ENCODE assay signal across 23 cellular contexts in the genomic region with DNA sequence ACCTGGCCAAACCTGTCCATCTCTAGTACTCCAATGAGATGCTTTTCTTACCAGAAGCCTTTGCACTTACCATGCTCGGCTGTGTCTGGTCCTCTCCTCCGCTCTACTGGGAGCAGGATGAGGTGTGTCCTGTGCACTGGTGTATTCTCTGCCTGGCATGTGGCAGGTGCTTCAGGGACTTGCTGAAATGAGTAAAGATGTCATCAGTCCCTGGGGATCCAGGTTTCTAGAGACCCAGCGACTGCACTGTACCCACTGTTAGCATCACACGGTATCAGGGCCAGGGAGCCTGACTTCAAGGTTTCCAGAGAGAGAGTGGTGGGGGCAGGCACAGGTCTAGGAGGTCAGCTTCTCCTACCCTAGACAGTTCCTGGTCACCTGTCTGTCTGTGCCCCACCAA. TPM values are rescaled to one million over a fixed set of nuclear protein-coding genes. Genes with fewer than 3 reads are reported as not detected.
DNase-seq lines count a peak whose midpoint lies in the region; ATAC-seq, FAIRE-seq and TF ChIP-seq lines count a peak whose summit lies in the region.
"Had no signal": no experiment of that assay in that cellular context is flagged by ENCODE, and none has a peak within 500 bp of the region (broad histone marks: within the 10 kb centered on the region; RNA-seq: fewer than 3 reads in every experiment).

No MANE protein-coding gene starts in this region.

- no peak for FAIRE-seq in frontal cortex (lab: Jason Lieb, UNC)

- 83 to 93% methylated on average over 4 of the region's 4 CpGs for WGBS in thyroid gland, 2 donors

- ATAC-seq in HG02678 (IDR thresholded peaks at IDR 0.05; ENCODE audit: unreplicated experiment): peak; percentile 23
- ATAC-seq: activated naive CD8-positive, alpha-beta T cell treated with anti-CD3 and anti-CD28 coated beads, Interleukin-2, amount 50 U/mL, for 24 hours; GM23338 had no signal

- H3K4me3 ChIP-seq in thyroid gland (replicated peaks in 1 of 3): no peak overlapping the region
- H3K4me3 ChIP-seq: GM23338, prostate gland, SJSA1 had no signal

- TF ChIP-seq CTCF in thyroid gland (IDR thresholded peaks at IDR 0.05): no peak

- no peaks in the 10 kb centered on the region for H3K9me3 ChIP-seq in thyroid gland
- H3K9me3 ChIP-seq: BE2C, prostate gland, SJSA1 had no signal

- H3K36me3 ChIP-seq in thyroid gland: no peaks in the 10 kb centered on the region
- H3K36me3 ChIP-seq: prostate gland had no signal

- no peak for TF ChIP-seq POLR2A in thyroid gland (IDR thresholded peaks at IDR 0.05)

- H3K27ac ChIP-seq in thyroid gland: peak overlapping the region; percentile 48 to 85 (median 85)
- H3K27ac ChIP-seq: 22Rv1, brain microvascular endothelial cell, prostate gland, SJSA1 had no signal

- H3K4me1 ChIP-seq in thyroid gland: peaks cover 28 to 63% of the 10 kb centered on the region in 2 donors
- H3K4me1 ChIP-seq: prostate gland, SJSA1 had no signal

- peak; percentile 8 for DNase-seq in NCI-H1436 (lab: John Stamatoyannopoulos, UW)
- no peak for DNase-seq in NCI-H1436 treated with DMSO at 0.1 percent for 48 hours (lab: John Stamatoyannopoulos, UW)
- DNase-seq in NCI-H2107 treated with DMSO at 0.1 percent for 48 hours (lab: John Stamatoyannopoulos, UW; ENCODE audit: unreplicated experiment): peak; percentile 11
- DNase-seq in thyroid gland: no peak
- DNase-seq in frontal cortex (ENCODE audit: low spot score in 2 of 2): no peak
- DNase-seq in NCI-H2081 treated with DMSO at 0.1 percent for 48 hours (lab: John Stamatoyannopoulos, UW): no peak
- DNase-seq in NCI-H526 treated with DMSO at 0.1 percent for 48 hours (lab: John Stamatoyannopoulos, UW): no peak
- DNase-seq: activated CD4-positive, CD25-positive, alpha-beta regulatory T cell; activated naive CD8-positive, alpha-beta T cell treated with anti-CD3 and anti-CD28 coated beads, Interleukin-2, amount 50 U/mL, for 24 hours; BE2C; brain microvascular endothelial cell; cortex of kidney; foreskin fibroblast; kidney glomerular epithelial cell; mesendoderm; NCI-H1694; NCI-H524; stimulated activated CD4-positive, alpha-beta T cell treated with anti-CD3 and anti-CD28 coated beads, Interleukin-4, amount 100 ng/mL, for 24 hours had no signal

- H3K27me3 ChIP-seq in thyroid gland: no peaks in the 10 kb centered on the region
- H3K27me3 ChIP-seq: BE2C, brain microvascular endothelial cell, SJSA1 had no signal

- intact Hi-C loops in thyroid gland (cut with DNase I): loop anchor here (10.0 kb wide), 1 partner anchor 83 kb away; no protein-coding TSS in a partner anchor

RNA-seq across cellular contexts. Expression of a gene that starts 10.5 kb away (rescaled TPM):
- total RNA-seq in thyroid gland: 100 to 1,000 TPM in 1 of 4 donors, 10 to 100 TPM in 3; 42.6 to 165 (median 79.4) TPM
- total RNA-seq in frontal cortex: 12.6 TPM

RNA-seq across cellular contexts. Expression of a gene that starts 13.3 kb away (rescaled TPM):
- total RNA-seq in thyroid gland (100 to 1,000 TPM in 2 of 4 donors, 10 to 100 TPM in 2; 70.1 to 122 (median 96.3) TPM), frontal cortex (56.3 TPM)

RNA-seq across cellular contexts. Expression of a gene that starts 32.3 kb away (rescaled TPM):
- total RNA-seq in thyroid gland: 1 to 10 TPM; 5.8 to 9.0 (median 7.2) TPM
- total RNA-seq in frontal cortex: 33.8 TPM

Comparison
In these comparisons a context has a peak if more than half of its experiments do, and no peak if none do; other contexts are left out.
1. DNase-seq: peak in NCI-H1436 (single experiment) and NCI-H2107 treated with DMSO at 0.1 percent for 48 hours (single experiment); none in NCI-H1436 treated with DMSO at 0.1 percent for 48 hours (single experiment), thyroid gland (0 of 2), frontal cortex (0 of 2), NCI-H2081 treated with DMSO at 0.1 percent for 48 hours (single experiment) and NCI-H526 treated with DMSO at 0.1 percent for 48 hours (single experiment).